ENCODE assay signal across 8 cellular contexts in genomic region chr17:50482516-50482915, GRCh38. TPM values are rescaled to one million over a fixed set of nuclear protein-coding genes. Genes with fewer than 3 reads are reported as not detected.
DNase-seq lines count a peak whose midpoint lies in the region; ATAC-seq and TF ChIP-seq lines count a peak whose summit lies in the region.

No MANE protein-coding gene starts in this region.

- TF ChIP-seq CTCF in BE2C (IDR thresholded peaks at IDR 0.05; ENCODE audit: low read depth, low read length), result peak; percentile 96

- no peaks in the 10 kb centered on the region for H3K4me1 ChIP-seq in BE2C

- peak; percentile 86 for DNase-seq in BE2C
- DNase-seq in NCI-H2227 treated with DMSO at 0.1 percent for 48 hours (lab: John Stamatoyannopoulos, UW), result peak; percentile 57
- peak; percentile 85 for DNase-seq in activated CD4-positive, CD25-positive, alpha-beta regulatory T cell treated with anti-CD3 and anti-CD28 coated beads, Interleukin-2, amount 50 U/mL, for 72 hours
- peak; percentile 66 to 83 for DNase-seq in cerebellar nuclear complex (lab: John Stamatoyannopoulos, UW)
- peak; percentile 96 for DNase-seq in kidney tubule cell (ENCODE audit: low spot score)
- DNase-seq in stimulated activated CD4-positive, alpha-beta T cell treated with anti-CD3 and anti-CD28 coated beads, Interleukin-15, amount 100 ng/mL, for 48 hours (ENCODE audit: low read depth in 2 of 2), result peak; percentile 59 to 71

- peaks cover 22% of the 10 kb centered on the region for H3K36me3 ChIP-seq in BE2C

- no peaks in the 10 kb centered on the region for H3K9me3 ChIP-seq in BE2C

- ATAC-seq in GM21619 (IDR thresholded peaks at IDR 0.05; ENCODE audit: unreplicated experiment), result peak; percentile 37
- no peak for ATAC-seq in HG02759 (IDR thresholded peaks at IDR 0.05; ENCODE audit: unreplicated experiment)

- no peaks in the 10 kb centered on the region for H3K27me3 ChIP-seq in BE2C

- no peak overlapping the region for H3K4me3 ChIP-seq in BE2C (ENCODE audit: low read depth, low read length)

RNA-seq across cellular contexts. Expression of gene RSAD1, which starts 3.9 kb away (rescaled TPM):
- polyA plus RNA-seq in BE2C (2012; ENCODE audit: insufficient read depth, insufficient read length, low read depth), result 198 TPM

RNA-seq across cellular contexts. Expression of gene CHAD, which starts 13.8 kb away (rescaled TPM):
- not detected for polyA plus RNA-seq in BE2C (2012; ENCODE audit: insufficient read depth, insufficient read length, low read depth)

RNA-seq across cellular contexts. Expression of gene MYCBPAP, which starts 25.7 kb away (rescaled TPM):
- not detected for polyA plus RNA-seq in BE2C (2012; ENCODE audit: insufficient read depth, insufficient read length, low read depth)

RNA-seq across cellular contexts. Expression of gene EPN3, which starts 50.0 kb away (rescaled TPM):
- polyA plus RNA-seq in BE2C (2012; ENCODE audit: insufficient read depth, insufficient read length, low read depth), result 0.52 TPM

RNA-seq across cellular contexts. Expression of gene ACSF2, which starts 56.5 kb away (rescaled TPM):
- polyA plus RNA-seq in BE2C (2012; ENCODE audit: insufficient read depth, insufficient read length, low read depth), result 7.5 TPM
